8 cellular contexts compared by ENCODE assay signal in the genomic region with DNA sequence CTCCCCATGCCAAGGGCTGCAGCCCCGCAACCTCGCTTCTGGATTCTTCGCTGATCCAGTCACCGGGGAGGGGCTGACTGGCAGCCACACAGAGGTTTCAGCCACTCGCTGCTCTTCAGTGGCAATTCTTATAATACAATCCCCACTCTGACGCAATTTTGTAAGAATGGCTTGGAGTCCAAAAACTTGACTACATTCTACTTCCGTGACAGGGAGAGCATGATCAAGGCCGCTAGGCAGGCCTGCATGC. TPM values are rescaled to one million over a fixed set of nuclear protein-coding genes. Genes with fewer than 3 reads are reported as not detected.
DNase-seq lines count a peak whose midpoint lies in the region; TF ChIP-seq lines count a peak whose summit lies in the region.

No MANE protein-coding gene starts in this region.

- no peaks in the 10 kb centered on the region for H3K9me3 ChIP-seq in stomach smooth muscle (ENCODE audit: control insufficient read depth in 2 of 2, low read length in 2 of 2)

- TF ChIP-seq CTCF in HFFc6 (IDR thresholded peaks at IDR 0.05): no peak

- H3K27me3 Mint-ChIP-seq in HFFc6 (ENCODE audit: insufficient read depth) (no peaks in the 10 kb centered on the region; the same call in none of the 2 replicates), immature natural killer cell (ENCODE audit: low read depth in 3 of 3) (peaks cover 2 to 4% (median 4%) of the 10 kb centered on the region in 3 donors)

- H3K27ac ChIP-seq in adipose tissue (ENCODE audit: low read depth, low read length): peak overlapping the region; percentile 60
- peak overlapping the region; percentile 93 for H3K27ac ChIP-seq in stomach smooth muscle (ENCODE audit: low read length)

- peak overlapping the region; percentile 84 for H3K4me3 Mint-ChIP-seq in HFFc6
- H3K4me3 Mint-ChIP-seq in immature natural killer cell: peak overlapping the region; percentile 86 to 94 (median 91)

- peak overlapping the region; percentile 74 to 89 for H3K9ac ChIP-seq in stomach smooth muscle (ENCODE audit: low read length in 2 of 2)

- H3K36me3 Mint-ChIP-seq in HFFc6 (ENCODE audit: low read depth) (peaks cover 27% of the 10 kb centered on the region), immature natural killer cell (peaks cover 0 to 7% (median 6%) of the 10 kb centered on the region in 3 donors)

- peak overlapping the region; percentile 99 for H3K27ac Mint-ChIP-seq in HFFc6
- peak overlapping the region; percentile 86 to 96 (median 92) for H3K27ac Mint-ChIP-seq in immature natural killer cell

- H3K4me1 Mint-ChIP-seq in HFFc6 (ENCODE audit: low read depth): peaks cover 67% of the 10 kb centered on the region
- H3K4me1 Mint-ChIP-seq in immature natural killer cell: peaks cover 25 to 33% of the 10 kb centered on the region in 2 donors

- WGBS in adipose tissue, 3 donors: 7 to 15% (median 10%) methylated on average over 8 of the region's 8 CpGs

- DNase-seq in HFFc6 (peak; percentile 95), immature natural killer cell (no peak), KBM-7 (no peak), erythroblast (lab: John Stamatoyannopoulos, UW) (no peak), midbrain (lab: John Stamatoyannopoulos, UW) (no peak)
- DNase-seq in NK-92 treated with Interleukin-12 subunit alpha and Interleukin-12 subunit beta, amount 100 ng/mL, for 24 hours (lab: John Stamatoyannopoulos, UW): no peak

- peak overlapping the region; percentile 89 to 96 for H3K4me3 ChIP-seq in stomach smooth muscle (ENCODE audit: low read length in 2 of 2)

- peaks cover 48% of the 10 kb centered on the region for H3K4me1 ChIP-seq in stomach smooth muscle (ENCODE audit: control insufficient read depth, insufficient read depth, low read length)

- in situ Hi-C loops in KBM-7 (cut with MboI; ENCODE audit: low pct_unique_long_range_greater_than_20kb, low sequenced_read_pairs): loop anchor here (25.0 kb wide), 1 partner anchor 200 kb away; the partner anchor contains the start of gene YPEL1

- H3K9me3 Mint-ChIP-seq in HFFc6 (no peaks in the 10 kb centered on the region), immature natural killer cell (no peaks in the 10 kb centered on the region)

- no peaks in the 10 kb centered on the region for H3K27me3 ChIP-seq in stomach smooth muscle (ENCODE audit: control insufficient read depth in 1 of 2, insufficient read depth in 2 of 2, low read length in 2 of 2)

- H3K36me3 ChIP-seq in stomach smooth muscle (ENCODE audit: control insufficient read depth in 2 of 2, insufficient read depth in 2 of 2, low read length in 2 of 2): peaks cover 8% of the 10 kb centered on the region in 2 donors

- TF ChIP-seq POLR2A in erythroblast (IDR thresholded peaks at IDR 0.05; ENCODE audit: low read length): no peak

RNA-seq across cellular contexts. Expression of gene PPM1F, which starts 14.9 kb away (rescaled TPM):
- total RNA-seq in HFFc6 (2021; fragmentation: NEBNext Ultra II Directional; extraction: Animal tissue kit (Norgen Biotek cat#: 25700)): 10 to 100 TPM; 56.1 to 65.3 (median 60.6) TPM
- 10 to 100 TPM in 2 of 3 donors, 1 to 10 TPM in 1; 8.0 to 26.8 (median 23.4) TPM for polyA plus RNA-seq in adipose tissue
- polyA plus RNA-seq in immature natural killer cell: 10 to 100 TPM in 1 of 3 donors, 1 to 10 TPM in 2; 5.5 to 13.6 (median 8.0) TPM

RNA-seq across cellular contexts. Expression of gene TOP3B, which starts 44.8 kb away (rescaled TPM):
- total RNA-seq in HFFc6 (2021; fragmentation: NEBNext Ultra II Directional; extraction: Animal tissue kit (Norgen Biotek cat#: 25700)): 10 to 100 TPM; 13.8 to 17.1 (median 15.2) TPM
- polyA plus RNA-seq in adipose tissue: 10 to 100 TPM in 2 of 3 donors, 1 to 10 TPM in 1; 6.8 to 11.4 (median 10.2) TPM
- 10 to 100 TPM in 1 of 3 donors, 1 to 10 TPM in 2; 8.4 to 17.2 (median 9.7) TPM for polyA plus RNA-seq in immature natural killer cell
